In genomic region chr22:36125994-36126531, GRCh38 we compare ENCODE assay signal across 34 cellular contexts. TPM values are rescaled to one million over a fixed set of nuclear protein-coding genes. Genes with fewer than 3 reads are reported as not detected.
"Had no signal": no experiment of that assay in that cellular context is flagged by ENCODE, and none has a peak within 500 bp of the region (broad histone marks: within the 10 kb centered on the region; RNA-seq: fewer than 3 reads in every experiment).

No MANE protein-coding gene starts in this region.

- H3K36me3 ChIP-seq: brain microvascular endothelial cell, esophagus squamous epithelium, gastroesophageal sphincter, heart right ventricle, WERI-Rb-1 had no signal

- H3K27ac Mint-ChIP-seq: activated B cell treated with CpG ODN at 0.5 μM for 24 hours; activated CD8-positive, alpha-beta T cell treated with anti-CD3 and anti-CD28 coated beads for 36 hours; activated naive CD8-positive, alpha-beta T cell; activated T-helper 17 cell treated with anti-CD3 and anti-CD28 coated beads, Interleukin-2, amount 50 U/mL, for 72 hours had no signal

- FAIRE-seq: astrocyte, bronchial epithelial cell, colon, endometrium, endothelial cell of umbilical vein had no signal

- H3K27me3 ChIP-seq: gastroesophageal sphincter, heart right ventricle had no signal

- H3K9me3 Mint-ChIP-seq: activated B cell treated with CpG ODN at 0.5 μM for 24 hours; activated CD8-positive, alpha-beta T cell treated with anti-CD3 and anti-CD28 coated beads for 36 hours; activated T-cell treated with anti-CD3 and anti-CD28 coated beads, Interleukin-2, amount 50 U/mL, for 4 hours; activated T-helper 17 cell treated with anti-CD3 and anti-CD28 coated beads, Interleukin-2, amount 50 U/mL, for 72 hours; central memory CD8-positive, alpha-beta T cell; T-helper 2 cell treated with Interferon-gamma antibody and Interleukin-4, amounts not matched to agents 5 μg/mL and 100 μg/mL, for 36 hours had no signal

- H3K27me3 Mint-ChIP-seq: activated CD8-positive, alpha-beta T cell treated with anti-CD3 and anti-CD28 coated beads for 36 hours; activated naive CD8-positive, alpha-beta T cell; activated T-helper 17 cell treated with anti-CD3 and anti-CD28 coated beads, Interleukin-2, amount 50 U/mL, for 72 hours; central memory CD8-positive, alpha-beta T cell had no signal

- H3K4me1 Mint-ChIP-seq: activated T-helper 17 cell treated with anti-CD3 and anti-CD28 coated beads, Interleukin-2, amount 50 U/mL, for 72 hours had no signal

- H3K27ac ChIP-seq: brain microvascular endothelial cell, epithelial cell of prostate, esophagus squamous epithelium, gastroesophageal sphincter, heart right ventricle, WERI-Rb-1 had no signal

- DNase-seq: activated B cell treated with CpG ODN at 0.5 μM for 24 hours; activated CD4-positive, alpha-beta T cell treated with anti-CD3 and anti-CD28 coated beads for 48 hours; activated CD4-positive, alpha-beta T cell treated with anti-CD3 and anti-CD28 coated beads, Interleukin-2, amount 50 U/mL, for 1 hour; activated CD4-positive, alpha-beta T cell treated with anti-CD3 and anti-CD28 coated beads, Interleukin-2, amount 50 U/mL, for 48 hours; activated CD8-positive, alpha-beta memory T cell treated with anti-CD3 and anti-CD28 coated beads for 24 hours; activated CD8-positive, alpha-beta T cell treated with anti-CD3 and anti-CD28 coated beads for 36 hours; activated effector memory CD4-positive, alpha-beta T cell treated with Interleukin-2 at 50 U/mL for 16 hours; activated gamma-delta T cell treated with Interleukin-2 at 50 U/mL for 16 hours; activated naive CD4-positive, alpha-beta T cell treated with anti-CD3 and anti-CD28 coated beads, Interleukin-2, amount 50 U/mL, for 16 hours; activated naive CD4-positive, alpha-beta T cell treated with Interleukin-2 at 50 U/mL for 16 hours; activated T-cell treated with anti-CD3 and anti-CD28 coated beads, Interleukin-2, amount 50 U/mL, for 4 hours; amniotic stem cell; anterior cingulate cortex; brain microvascular endothelial cell; cortex of kidney; effector CD8-positive, alpha-beta T cell; esophagus squamous epithelium; foreskin melanocyte; heart right ventricle; T-helper 17 cell; T1000; WERI-Rb-1 had no signal

- ATAC-seq: activated CD4-positive, CD25-positive, alpha-beta regulatory T cell treated with anti-CD3 and anti-CD28 coated beads, Interleukin-2, amount 50 U/mL, for 24 hours; activated CD8-positive, alpha-beta T cell treated with anti-CD3 and anti-CD28 coated beads for 36 hours; activated T-cell treated with anti-CD3 and anti-CD28 coated beads, Interleukin-2, amount 50 U/mL, for 4 hours; activated T-helper 17 cell treated with anti-CD3 and anti-CD28 coated beads, Interleukin-2, amount 50 U/mL, for 72 hours; gastroesophageal sphincter; heart right ventricle; T-helper 17 cell had no signal

- H3K4me3 Mint-ChIP-seq: activated B cell treated with CpG ODN at 0.5 μM for 24 hours; activated CD8-positive, alpha-beta T cell treated with anti-CD3 and anti-CD28 coated beads for 36 hours; activated naive CD8-positive, alpha-beta T cell; activated T-cell treated with anti-CD3 and anti-CD28 coated beads, Interleukin-2, amount 50 U/mL, for 4 hours; activated T-helper 17 cell treated with anti-CD3 and anti-CD28 coated beads, Interleukin-2, amount 50 U/mL, for 72 hours; central memory CD8-positive, alpha-beta T cell; T-helper 17 cell; T-helper 2 cell treated with Interferon-gamma antibody and Interleukin-4, amounts not matched to agents 5 μg/mL and 100 μg/mL, for 36 hours had no signal

- H3K9me3 ChIP-seq: esophagus squamous epithelium, gastroesophageal sphincter, heart right ventricle had no signal

- H3K4me3 ChIP-seq: esophagus squamous epithelium, gastroesophageal sphincter, heart right ventricle had no signal

RNA-seq across cellular contexts. Expression of gene APOL3, which starts 34.5 kb away (rescaled TPM):
- total RNA-seq: bronchial epithelial cell had no signal
